Comparison of ENCODE assay signal across 10 cellular contexts in the genomic region with DNA sequence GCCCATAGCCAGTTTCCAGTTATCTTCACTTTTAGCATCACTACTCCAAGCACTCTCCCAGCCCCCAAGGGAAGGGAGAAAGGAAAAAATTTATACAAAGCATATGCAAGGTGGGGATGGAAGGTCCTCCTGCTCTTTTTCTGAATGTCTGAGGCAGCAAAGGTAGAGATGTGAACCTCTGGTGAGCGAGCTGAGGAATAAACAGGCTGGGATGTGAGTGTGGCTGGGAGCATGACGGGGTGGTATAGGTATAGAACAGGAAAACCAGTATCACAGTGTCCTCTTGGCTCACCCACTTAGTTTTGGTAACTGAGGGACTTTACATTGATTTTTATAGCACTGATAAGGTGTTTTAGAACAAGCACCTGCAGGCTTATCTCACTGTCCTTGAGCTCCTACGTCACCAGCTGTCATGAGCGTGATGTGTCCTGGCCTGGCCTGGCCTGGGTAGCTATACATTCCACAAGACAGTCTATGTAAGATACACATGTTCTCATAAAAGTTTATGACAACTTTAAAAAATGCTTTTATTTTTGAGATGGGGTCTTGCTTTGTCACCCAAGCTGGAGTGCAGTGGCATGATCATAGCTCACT.
"Had no signal": no experiment of that assay in that cellular context is flagged by ENCODE, and none has a peak within 500 bp of the region (broad histone marks: within the 10 kb centered on the region; RNA-seq: fewer than 3 reads in every experiment).

No MANE protein-coding gene starts in this region.

- DNase-seq: activated CD4-positive, alpha-beta T cell treated with anti-CD3 and anti-CD28 coated beads for 1 hour; activated CD4-positive, alpha-beta T cell treated with anti-CD3 and anti-CD28 coated beads, Interleukin-2, amount 50 U/mL, for 4 hours; activated naive CD4-positive, alpha-beta T cell treated with anti-CD3 and anti-CD28 coated beads, Interleukin-2, amount 10 ng/mL, durations not matched to agents 7 days and 5 days; natural killer cell; nucleus accumbens; spleen; stimulated activated naive CD8-positive, alpha-beta T cell treated with anti-CD3 and anti-CD28 coated beads, Interleukin-15, amount 100 ng/mL, for 72 hours had no signal

- H3K4me3 ChIP-seq: cardiac muscle cell, esophagus muscularis mucosa, spleen had no signal

- H3K4me1 Mint-ChIP-seq: activated naive CD4-positive, alpha-beta T cell treated with anti-CD3 and anti-CD28 coated beads, Interleukin-2, amount 10 ng/mL, durations not matched to agents 7 days and 5 days; natural killer cell; stimulated activated naive CD8-positive, alpha-beta T cell treated with anti-CD3 and anti-CD28 coated beads, Interleukin-15, amount 100 ng/mL, for 72 hours had no signal

- H3K4me3 Mint-ChIP-seq: activated naive CD4-positive, alpha-beta T cell treated with anti-CD3 and anti-CD28 coated beads, Interleukin-2, amount 10 ng/mL, durations not matched to agents 7 days and 5 days; natural killer cell; stimulated activated naive CD8-positive, alpha-beta T cell treated with anti-CD3 and anti-CD28 coated beads, Interleukin-15, amount 100 ng/mL, for 72 hours had no signal

- H3K4me1 ChIP-seq: esophagus muscularis mucosa, spleen had no signal

- H3K27me3 ChIP-seq: cardiac muscle cell, esophagus muscularis mucosa, spleen had no signal

- ATAC-seq: stimulated activated naive CD8-positive, alpha-beta T cell treated with anti-CD3 and anti-CD28 coated beads, Interleukin-15, amount 100 ng/mL, for 72 hours had no signal

- H3K27me3 Mint-ChIP-seq: stimulated activated naive CD8-positive, alpha-beta T cell treated with anti-CD3 and anti-CD28 coated beads, Interleukin-15, amount 100 ng/mL, for 72 hours had no signal

- H3K36me3 Mint-ChIP-seq: activated naive CD4-positive, alpha-beta T cell treated with anti-CD3 and anti-CD28 coated beads, Interleukin-2, amount 10 ng/mL, durations not matched to agents 7 days and 5 days; natural killer cell had no signal

- H3K27ac ChIP-seq: cardiac muscle cell, esophagus muscularis mucosa, VCaP had no signal

- H3K27ac Mint-ChIP-seq: activated naive CD4-positive, alpha-beta T cell treated with anti-CD3 and anti-CD28 coated beads, Interleukin-2, amount 10 ng/mL, durations not matched to agents 7 days and 5 days; natural killer cell; stimulated activated naive CD8-positive, alpha-beta T cell treated with anti-CD3 and anti-CD28 coated beads, Interleukin-15, amount 100 ng/mL, for 72 hours had no signal

- H3K36me3 ChIP-seq: cardiac muscle cell, esophagus muscularis mucosa, spleen had no signal

- H3K9me3 Mint-ChIP-seq: activated naive CD4-positive, alpha-beta T cell treated with anti-CD3 and anti-CD28 coated beads, Interleukin-2, amount 10 ng/mL, durations not matched to agents 7 days and 5 days; natural killer cell; stimulated activated naive CD8-positive, alpha-beta T cell treated with anti-CD3 and anti-CD28 coated beads, Interleukin-15, amount 100 ng/mL, for 72 hours had no signal

- H3K9me3 ChIP-seq: esophagus muscularis mucosa, spleen had no signal
